In genomic region chr6:160137989-160138835, GRCh38 we compare ENCODE assay signal across 8 cellular contexts.
DNase-seq lines count a peak whose midpoint lies in the region; ATAC-seq, FAIRE-seq and TF ChIP-seq lines count a peak whose summit lies in the region.

No MANE protein-coding gene starts in this region.

- peak; percentile 66 for ATAC-seq in GM18498 (IDR thresholded peaks at IDR 0.05; ENCODE audit: unreplicated experiment)
- ATAC-seq in HG03175 (IDR thresholded peaks at IDR 0.05; ENCODE audit: unreplicated experiment): peak; percentile 75

- H3K79me2 ChIP-seq in ACC112 (ENCODE audit: control insufficient read depth, insufficient read depth, low read length, unreplicated experiment) (no peaks in the 10 kb centered on the region), parathyroid adenoma (no peaks in the 10 kb centered on the region)

- H3K27ac ChIP-seq in ACC112 (ENCODE audit: low read depth, low read length) (peak overlapping the region; percentile 20), parathyroid adenoma (no peak overlapping the region)

- no peak overlapping the region for H3K4me3 ChIP-seq in ACC112 (ENCODE audit: low read depth, low read length)
- H3K4me3 ChIP-seq in foreskin fibroblast (ENCODE audit: low read depth in 1 of 2, low read length in 2 of 2): no peak overlapping the region
- no peak overlapping the region for H3K4me3 ChIP-seq in parathyroid adenoma (ENCODE audit: low read depth, low read length)

- no peak overlapping the region for H3K9ac ChIP-seq in parathyroid adenoma

- peak; percentile 77 for TF ChIP-seq CTCF in foreskin fibroblast (IDR thresholded peaks at IDR 0.05; ENCODE audit: low read depth, low read length)
- TF ChIP-seq CTCF in parathyroid adenoma (IDR thresholded peaks at IDR 0.05): peak; percentile 72

- FAIRE-seq in urothelium cell line (lab: Jason Lieb, UNC): peak; percentile 5

- no peaks in the 10 kb centered on the region for H3K36me3 ChIP-seq in ACC112 (ENCODE audit: insufficient read depth, low read length)
- H3K36me3 ChIP-seq in parathyroid adenoma (ENCODE audit: control insufficient read depth, insufficient read depth, low read length): no peaks in the 10 kb centered on the region

- no peaks in the 10 kb centered on the region for H3K27me3 ChIP-seq in ACC112 (ENCODE audit: insufficient read depth, low read length)
- no peaks in the 10 kb centered on the region for H3K27me3 ChIP-seq in parathyroid adenoma (ENCODE audit: control insufficient read depth, insufficient read depth, low read length)

- H3K4me1 ChIP-seq in ACC112 (ENCODE audit: control insufficient read depth, insufficient read depth, low read length, unreplicated experiment) (peaks cover 31% of the 10 kb centered on the region), parathyroid adenoma (no peaks in the 10 kb centered on the region)

- no peak overlapping the region for H3K4me2 ChIP-seq in parathyroid adenoma (ENCODE audit: low read length)

- H2AFZ ChIP-seq in ACC112 (ENCODE audit: low read length, unreplicated experiment) (no peak overlapping the region), parathyroid adenoma (no peak overlapping the region)

- no peaks in the 10 kb centered on the region for H3K9me3 ChIP-seq in parathyroid adenoma (ENCODE audit: control insufficient read depth, low read length)

- DNase-seq in OCI-M1 (lab: John Stamatoyannopoulos, UW) (peak; percentile 89), activated T-helper 1 cell treated with Interleukin-2 at 50 U/mL for 16 hours (ENCODE audit: low read depth) (peak; percentile 31), foreskin fibroblast (peak; percentile 60 to 84), urothelium cell line (ENCODE audit: low spot score) (peak; percentile 55)

Comparison
In these comparisons a context has a peak if more than half of its experiments do, and no peak if none do; other contexts are left out.
1. DNase-seq: peak in every context shown above with its lines; median percentile 89 in OCI-M1; 72 in foreskin fibroblast; 55 in urothelium cell line; 31 in activated T-helper 1 cell treated with Interleukin-2 at 50 U/mL for 16 hours.